In genomic region chr6:70166088-70166958, GRCh38 we compare ENCODE assay signal across 10 cellular contexts.
DNase-seq lines count a peak whose midpoint lies in the region; ATAC-seq, FAIRE-seq and TF ChIP-seq lines count a peak whose summit lies in the region.
"Had no signal": no experiment of that assay in that cellular context is flagged by ENCODE, and none has a peak within 500 bp of the region (broad histone marks: within the 10 kb centered on the region; RNA-seq: fewer than 3 reads in every experiment).

No MANE protein-coding gene starts in this region.

- peaks cover 2% of the 10 kb centered on the region for H3K27me3 ChIP-seq in DND-41 (ENCODE audit: insufficient read depth, low read length, poor library complexity)
- H3K27me3 ChIP-seq in mammary epithelial cell (ENCODE audit: insufficient read depth, low read length), result peaks cover 2% of the 10 kb centered on the region
- peaks cover 4% of the 10 kb centered on the region for H3K27me3 ChIP-seq in keratinocyte (ENCODE audit: control insufficient read depth, extremely low read depth, insufficient read depth, low read length)
- peaks cover 0 to 12% (median 0%) of the 10 kb centered on the region in 4 donors for H3K27me3 ChIP-seq in esophagus squamous epithelium
- H3K27me3 ChIP-seq: tibial artery had no signal

- in situ Hi-C loops in mammary epithelial cell (cut with MboI; ENCODE audit: low sequenced_read_pairs in 2 of 2), result no loop called here

- H3K27ac ChIP-seq in DND-41 (ENCODE audit: low read length) (no peak overlapping the region), mammary epithelial cell (ENCODE audit: insufficient read depth, low read depth, low read length) (no peak overlapping the region), keratinocyte (ENCODE audit: control insufficient read depth, insufficient read depth, low read length) (no peak overlapping the region), esophagus squamous epithelium (no peak overlapping the region)
- H3K27ac ChIP-seq: tibial artery had no signal

- CTCF ChIA-PET in mammary epithelial cell (lab: Charles Lee; ENCODE audit: low non-redundant PET), result interaction anchor here (0.6 kb wide), 1 partner anchor 49 kb away, joined by 5 read pairs; no protein-coding TSS in a partner anchor

- TF ChIP-seq POLR2A in esophagus squamous epithelium (IDR thresholded peaks at IDR 0.05), result no peak

- H3K4me3 ChIP-seq in DND-41 (ENCODE audit: low read depth in 1 of 2, low read length in 2 of 2) (no peak overlapping the region), mammary epithelial cell (replicated peaks in 1 of 3; ENCODE audit: insufficient read depth in 1 of 3, low read depth in 2 of 3, low read length in 3 of 3) (no peak overlapping the region), keratinocyte (ENCODE audit: control insufficient read depth in 2 of 3, extremely low read depth in 1 of 3, insufficient read depth in 2 of 3, low read depth in 1 of 3, low read length in 3 of 3) (peak overlapping the region in 1 of 3 experiments; percentile 15), esophagus squamous epithelium (peak overlapping the region in 1 of 4 donors; percentile 38)
- H3K4me3 ChIP-seq: tibial artery had no signal

- H4K20me1 ChIP-seq in DND-41 (ENCODE audit: insufficient read depth, low read length), result no peaks in the 10 kb centered on the region
- H4K20me1 ChIP-seq in mammary epithelial cell (ENCODE audit: insufficient read depth, low read length), result no peaks in the 10 kb centered on the region
- H4K20me1 ChIP-seq in keratinocyte (ENCODE audit: control insufficient read depth, extremely low read depth, insufficient read depth, low read length), result no peaks in the 10 kb centered on the region

- DNase-seq in DND-41 (no peak), OCI-M2 (lab: John Stamatoyannopoulos, UW; ENCODE audit: unreplicated experiment) (peak; percentile 35), mammary epithelial cell (peak; percentile 29), keratinocyte (ENCODE audit: low read depth, low spot score) (no peak), esophagus squamous epithelium (lab: John Stamatoyannopoulos, UW) (no peak)
- DNase-seq in stimulated activated CD4-positive, alpha-beta T cell treated with anti-CD3 and anti-CD28 coated beads, TNF-alpha, amount 100 ng/mL, for 48 hours (ENCODE audit: low read depth in 3 of 3), result peak in 2 of 3 donors; percentile 3 to 6
- DNase-seq: activated T-cell treated with anti-CD3 and anti-CD28 coated beads, Interleukin-2, amount 50 U/mL, for 4 hours had no signal

- H2AFZ ChIP-seq in DND-41 (ENCODE audit: low read depth, low read length), result no peak overlapping the region
- H2AFZ ChIP-seq in mammary epithelial cell (ENCODE audit: low read depth, low read length), result peak overlapping the region; percentile 19
- H2AFZ ChIP-seq in keratinocyte (ENCODE audit: control insufficient read depth, low read length), result peak overlapping the region; percentile 50

- dilution Hi-C loops in mammary epithelial cell (cut with HindIII; ENCODE audit: low sequenced_read_pairs) (no loop called here), keratinocyte (cut with MboI; ENCODE audit: extremely low pct_ligation_motif_present, low sequenced_read_pairs) (no loop called here)

- H3K36me3 ChIP-seq in DND-41 (ENCODE audit: insufficient read depth, low read length), result no peaks in the 10 kb centered on the region
- H3K36me3 ChIP-seq in mammary epithelial cell (ENCODE audit: insufficient read depth, low read length), result no peaks in the 10 kb centered on the region
- H3K36me3 ChIP-seq in keratinocyte (ENCODE audit: control insufficient read depth in 2 of 2, extremely low read depth in 1 of 2, insufficient read depth in 2 of 2, low read length in 2 of 2), result no peaks in the 10 kb centered on the region
- H3K36me3 ChIP-seq in esophagus squamous epithelium, result no peaks in the 10 kb centered on the region
- H3K36me3 ChIP-seq: tibial artery had no signal

- H3K9me3 ChIP-seq in DND-41 (ENCODE audit: insufficient read depth, low read length, severe bottlenecking) (no peaks in the 10 kb centered on the region), mammary epithelial cell (replicated peaks; ENCODE audit: insufficient read depth, low read length) (no peaks in the 10 kb centered on the region), keratinocyte (ENCODE audit: control insufficient read depth, low read depth, low read length) (no peaks in the 10 kb centered on the region), esophagus squamous epithelium (no peaks in the 10 kb centered on the region)
- H3K9me3 ChIP-seq: tibial artery had no signal

- no peaks in the 10 kb centered on the region for H3K9me1 ChIP-seq in keratinocyte (ENCODE audit: control insufficient read depth, extremely low read depth, insufficient read depth, low read length)

- intact Hi-C loops in mammary epithelial cell (cut with micrococcal nuclease), result loop anchor here (2.0 to 10.0 kb wide), 3 partner anchors 62 to 442 kb away; no protein-coding TSS in a partner anchor
- intact Hi-C loops in esophagus squamous epithelium (cut with DNase I), result no loop called here

- peak; percentile 41 for FAIRE-seq in keratinocyte (lab: Jason Lieb, UNC)

- H3K4me2 ChIP-seq in DND-41 (ENCODE audit: insufficient read depth, low read length) (no peak overlapping the region), mammary epithelial cell (ENCODE audit: insufficient read depth, low read depth, low read length) (peak overlapping the region; percentile 60), keratinocyte (ENCODE audit: control insufficient read depth, extremely low read depth, insufficient read depth, low read depth, low read length) (peak overlapping the region; percentile 54)

- H3K4me1 ChIP-seq in DND-41 (ENCODE audit: insufficient read depth, low read length) (no peaks in the 10 kb centered on the region), mammary epithelial cell (ENCODE audit: insufficient read depth, low read length) (no peaks in the 10 kb centered on the region), keratinocyte (ENCODE audit: control insufficient read depth, extremely low read depth, insufficient read depth, low read length) (no peaks in the 10 kb centered on the region), esophagus squamous epithelium (peaks cover 0 to 7% (median 0%) of the 10 kb centered on the region in 3 donors)
- H3K4me1 ChIP-seq: tibial artery had no signal

- no TSS peak for BruUV-seq in mammary epithelial cell (replicated peaks; lab: Mats Ljungman, UMichigan)

- H3K79me2 ChIP-seq in DND-41 (ENCODE audit: insufficient read depth, low read length) (no peaks in the 10 kb centered on the region), mammary epithelial cell (ENCODE audit: insufficient read depth, low read length) (no peaks in the 10 kb centered on the region), keratinocyte (ENCODE audit: control insufficient read depth, insufficient read depth, low read length) (no peaks in the 10 kb centered on the region)

- ATAC-seq in DND-41 (ENCODE audit: insufficient read depth, low read depth) (no peak), GM19397 (IDR thresholded peaks at IDR 0.05; ENCODE audit: unreplicated experiment) (peak; percentile 77), HG03439 (IDR thresholded peaks at IDR 0.05; ENCODE audit: unreplicated experiment) (peak; percentile 87)

- H3K9ac ChIP-seq in DND-41 (ENCODE audit: low read depth, low read length), result no peak overlapping the region
- no peak overlapping the region for H3K9ac ChIP-seq in mammary epithelial cell (ENCODE audit: insufficient read depth, low read length)
- H3K9ac ChIP-seq in keratinocyte (ENCODE audit: control insufficient read depth, extremely low read depth, insufficient read depth, low read length), result no peak overlapping the region

- 14% methylated on average over 24 of the region's 24 CpGs for WGBS in mammary epithelial cell (ENCODE audit: low coverage, missing lambda C conversion rate)
- 8 to 12% methylated on average over 24 of the region's 24 CpGs for WGBS in esophagus squamous epithelium, 2 donors

- TF ChIP-seq CTCF in DND-41 (IDR thresholded peaks at IDR 0.05; ENCODE audit: borderline replicate concordance, extremely low read depth, low read length, poor library complexity, severe bottlenecking) (peak; percentile 30), mammary epithelial cell (conservative IDR thresholded peaks at IDR 0.05 in 1 of 2, IDR thresholded peaks at IDR 0.05 in 1 of 2; ENCODE audit: extremely low read depth in 1 of 2, insufficient read depth in 1 of 2, low read depth in 1 of 2, low read length in 2 of 2) (peak; percentile 67 to 76), keratinocyte (optimal IDR thresholded peaks at IDR 0.05 in 1 of 3, IDR thresholded peaks at IDR 0.05 in 1 of 3, conservative IDR thresholded peaks at IDR 0.05 in 1 of 3; ENCODE audit: extremely low read depth in 1 of 3, insufficient read depth in 2 of 3, low read length in 3 of 3) (peak; percentile 71 to 92 (median 84)), esophagus squamous epithelium (IDR thresholded peaks at IDR 0.05) (peak in 3 of 6 experiments; percentile 23 to 49 (median 43))

Comparison
In these comparisons a context has a peak if more than half of its experiments do, and no peak if none do; other contexts are left out.
1. DNase-seq: peak in OCI-M2 (single experiment), mammary epithelial cell (single experiment) and stimulated activated CD4-positive, alpha-beta T cell treated with anti-CD3 and anti-CD28 coated beads, TNF-alpha, amount 100 ng/mL, for 48 hours (2 of 3); none in DND-41 (single experiment), keratinocyte (single experiment) and esophagus squamous epithelium (single experiment).